ENCODE assay signal across 9 cellular contexts in genomic region chr12:51395283-51396230, GRCh38. TPM values are rescaled to one million over a fixed set of nuclear protein-coding genes. Genes with fewer than 3 reads are reported as not detected.
A peak's percentile ranks its signal among the peaks of the same experiment; 100 is the strongest.
DNase-seq lines count a peak whose midpoint lies in the region; ATAC-seq, FAIRE-seq and TF ChIP-seq lines count a peak whose summit lies in the region.
"Had no signal": no experiment of that assay in that cellular context is flagged by ENCODE, and none has a peak within 500 bp of the region (broad histone marks: within the 10 kb centered on the region; RNA-seq: fewer than 3 reads in every experiment).

No MANE protein-coding gene starts in this region.

- peaks cover 46 to 52% (median 46%) of the 10 kb centered on the region in 3 donors for H3K4me1 Mint-ChIP-seq in CD8-positive, alpha-beta memory T cell
- peaks cover 60% of the 10 kb centered on the region for H3K4me1 Mint-ChIP-seq in dendritic cell treated with granulocyte-macrophage colony-stimulating factor and Interleukin-4, amounts not matched to agents 40 ng/mL and 50 ng/mL, for 4 days (ENCODE audit: low read depth)

- TF ChIP-seq EP300 in sigmoid colon (IDR thresholded peaks at IDR 0.05): no peak

- TF ChIP-seq POLR2A in sigmoid colon (IDR thresholded peaks at IDR 0.05): no peak

- H4K20me1 ChIP-seq in Loucy (ENCODE audit: insufficient read depth, low read length, poor library complexity, severe bottlenecking): no peaks in the 10 kb centered on the region

- H3K36me3 ChIP-seq in CD8-positive, alpha-beta memory T cell (ENCODE audit: insufficient read depth, low read length): no peaks in the 10 kb centered on the region
- H3K36me3 ChIP-seq in Loucy (ENCODE audit: insufficient read depth, low read length): no peaks in the 10 kb centered on the region
- no peaks in the 10 kb centered on the region for H3K36me3 ChIP-seq in sigmoid colon

- no peaks in the 10 kb centered on the region for H3K9me3 ChIP-seq in CD8-positive, alpha-beta memory T cell (ENCODE audit: low read length)
- H3K9me3 ChIP-seq in Loucy (ENCODE audit: insufficient read depth, low read depth, low read length) (no peaks in the 10 kb centered on the region), sigmoid colon (no peaks in the 10 kb centered on the region)

- no peaks in the 10 kb centered on the region for H3K9me3 Mint-ChIP-seq in CD8-positive, alpha-beta memory T cell
- H3K9me3 Mint-ChIP-seq in dendritic cell treated with granulocyte-macrophage colony-stimulating factor and Interleukin-4, amounts not matched to agents 40 ng/mL and 50 ng/mL, for 4 days: no peaks in the 10 kb centered on the region

- no peak for ATAC-seq in GM19324 (IDR thresholded peaks at IDR 0.05; ENCODE audit: low FRiP score, unreplicated experiment)

- H3K9ac ChIP-seq in Loucy (ENCODE audit: low read depth, low read length, poor library complexity, severe bottlenecking): peak overlapping the region; percentile 54

- CTCF ChIA-PET in CD8-positive, alpha-beta memory T cell (lab: Charles Lee): interaction anchor here (0.7 to 1.0 kb wide), 2 partner anchors 9 to 29 kb away, joined by 3 read pairs; partner anchors contain the start of gene SLC4A8

- FAIRE-seq in GM19239 (lab: Jason Lieb, UNC): peak; percentile 89

- H3F3A ChIP-seq in Loucy (ENCODE audit: low read depth): 0 out of 2 replicates have a peak, but pooled peaks cover 6% of the 10 kb centered on the region

- H3K4me3 Mint-ChIP-seq in CD8-positive, alpha-beta memory T cell: peak overlapping the region; percentile 64 to 93 (median 78)
- no peak overlapping the region for H3K4me3 Mint-ChIP-seq in dendritic cell treated with granulocyte-macrophage colony-stimulating factor and Interleukin-4, amounts not matched to agents 40 ng/mL and 50 ng/mL, for 4 days

- peak overlapping the region; percentile 62 to 93 (median 86) for H3K27ac Mint-ChIP-seq in CD8-positive, alpha-beta memory T cell
- peak overlapping the region; percentile 69 for H3K27ac Mint-ChIP-seq in dendritic cell treated with granulocyte-macrophage colony-stimulating factor and Interleukin-4, amounts not matched to agents 40 ng/mL and 50 ng/mL, for 4 days

- peak in 2 of 5 donors; percentile 6 to 26 for DNase-seq in CD8-positive, alpha-beta memory T cell
- DNase-seq in GM19239 (ENCODE audit: insufficient read length, low spot score) (peak; percentile 36), NK-92 (lab: John Stamatoyannopoulos, UW; ENCODE audit: unreplicated experiment) (no peak), sigmoid colon (no peak), NCI-H2196 treated with DMSO at 0.1 percent for 48 hours (lab: John Stamatoyannopoulos, UW; ENCODE audit: unreplicated experiment) (no peak)
- DNase-seq: Karpas-422 had no signal

- peak overlapping the region; percentile 53 for H3K4me3 ChIP-seq in CD8-positive, alpha-beta memory T cell (ENCODE audit: low read length)
- H3K4me3 ChIP-seq in Loucy (ENCODE audit: low read length, poor library complexity, severe bottlenecking) (peak overlapping the region; percentile 80), sigmoid colon (no peak overlapping the region)

- peaks cover 0 to 3% (median 0%) of the 10 kb centered on the region in 3 donors for H3K36me3 Mint-ChIP-seq in CD8-positive, alpha-beta memory T cell
- peaks cover 8% of the 10 kb centered on the region for H3K36me3 Mint-ChIP-seq in dendritic cell treated with granulocyte-macrophage colony-stimulating factor and Interleukin-4, amounts not matched to agents 40 ng/mL and 50 ng/mL, for 4 days (ENCODE audit: low read depth)

- peaks cover 44% of the 10 kb centered on the region for H3K4me1 ChIP-seq in CD8-positive, alpha-beta memory T cell (ENCODE audit: insufficient read depth, low read length)
- H3K4me1 ChIP-seq in Loucy (ENCODE audit: insufficient read depth, low read length, poor library complexity, severe bottlenecking) (peaks cover 47% of the 10 kb centered on the region), sigmoid colon (peaks cover 0 to 17% (median 14%) of the 10 kb centered on the region in 4 donors)

- no peaks in the 10 kb centered on the region for H3K27me3 ChIP-seq in CD8-positive, alpha-beta memory T cell (ENCODE audit: insufficient read depth, low read length, poor library complexity, severe bottlenecking)
- no peaks in the 10 kb centered on the region for H3K27me3 ChIP-seq in Loucy (ENCODE audit: insufficient read depth, low read length, poor library complexity, severe bottlenecking)
- peaks cover 15 to 40% (median 16%) of the 10 kb centered on the region in 3 donors for H3K27me3 ChIP-seq in sigmoid colon

- H3K9me2 ChIP-seq in Loucy (replicated peaks; ENCODE audit: low read depth, low read length): no peaks in the 10 kb centered on the region

- H3K27me3 Mint-ChIP-seq in CD8-positive, alpha-beta memory T cell: no peaks in the 10 kb centered on the region
- H3K27me3 Mint-ChIP-seq in dendritic cell treated with granulocyte-macrophage colony-stimulating factor and Interleukin-4, amounts not matched to agents 40 ng/mL and 50 ng/mL, for 4 days: no peaks in the 10 kb centered on the region

- H3K27ac ChIP-seq in CD8-positive, alpha-beta memory T cell (ENCODE audit: low read depth, low read length): peak overlapping the region; percentile 10
- no peak overlapping the region for H3K27ac ChIP-seq in sigmoid colon

- intact Hi-C loops in dendritic cell treated with granulocyte-macrophage colony-stimulating factor and Interleukin-4, amounts not matched to agents 40 ng/mL and 50 ng/mL, for 4 days (cut with micrococcal nuclease): no loop called here
- intact Hi-C loops in sigmoid colon (cut with DNase I): no loop called here

- peak overlapping the region; percentile 56; the same call in 1 of the 2 replicates for H2AFZ ChIP-seq in Loucy (ENCODE audit: low read length)

- TF ChIP-seq CTCF in Loucy (conservative IDR thresholded peaks at IDR 0.05; ENCODE audit: low read length): no peak
- no peak for TF ChIP-seq CTCF in sigmoid colon (IDR thresholded peaks at IDR 0.05)

- H3K4me2 ChIP-seq in Loucy (ENCODE audit: low read depth, low read length, poor library complexity, severe bottlenecking): peak overlapping the region; percentile 87

- peaks cover 21% of the 10 kb centered on the region for H3K79me2 ChIP-seq in Loucy (ENCODE audit: insufficient read depth, low read length)

- POLR2A ChIA-PET in CD8-positive, alpha-beta memory T cell (lab: Charles Lee): interaction anchor here (5.5 kb wide), 1 partner anchor 27 kb away, joined by 31 read pairs; no protein-coding TSS in a partner anchor

- WGBS in sigmoid colon, 2 donors: 48 to 61% methylated on average over 8 of the region's 8 CpGs

RNA-seq across cellular contexts. Expression of gene GALNT6, which starts 4.4 kb away (rescaled TPM):
- 10 to 100 TPM; 13.5 to 15.6 TPM for total RNA-seq in CD8-positive, alpha-beta memory T cell
- 13.3 TPM for polyA plus RNA-seq in CD8-positive, alpha-beta memory T cell
- total RNA-seq in sigmoid colon: 1 to 10 TPM; 1.6 to 7.6 (median 4.6) TPM
- 10 to 100 TPM in 1 of 3 donors, 1 to 10 TPM in 2; 3.7 to 10.6 (median 7.2) TPM for polyA plus RNA-seq in sigmoid colon

RNA-seq across cellular contexts. Expression of gene SLC4A8, which starts 29.1 kb away (rescaled TPM):
- 1 to 10 TPM; 2.0 to 2.2 TPM for total RNA-seq in CD8-positive, alpha-beta memory T cell
- polyA plus RNA-seq in CD8-positive, alpha-beta memory T cell: 0.64 TPM
- total RNA-seq in sigmoid colon: 1 to 10 TPM in 2 of 4 donors, under 1 TPM in 2; 0.16 to 3.0 (median 1.3) TPM
- 1 to 10 TPM in 1 of 3 donors, under 1 TPM in 2; under 0.01 to 1.1 (median under 0.01) TPM for polyA plus RNA-seq in sigmoid colon

RNA-seq across cellular contexts. Expression of gene CELA1, which starts 49.1 kb away (rescaled TPM):
- not detected for total RNA-seq in CD8-positive, alpha-beta memory T cell
- polyA plus RNA-seq in CD8-positive, alpha-beta memory T cell: 0.71 TPM
- not detected for total RNA-seq in sigmoid colon
- polyA plus RNA-seq in sigmoid colon: not detected

Comparison
In these comparisons a context has a peak if more than half of its experiments do, and no peak if none do; other contexts are left out.
1. H3K4me3 ChIP-seq: peak in CD8-positive, alpha-beta memory T cell (single experiment) and Loucy (single experiment); none in sigmoid colon (0 of 4).